21 cellular contexts compared by ENCODE assay signal in genomic region chr6:18099501-18099900, GRCh38. TPM values are rescaled to one million over a fixed set of nuclear protein-coding genes. Genes with fewer than 3 reads are reported as not detected.
"Had no signal": no experiment of that assay in that cellular context is flagged by ENCODE, and none has a peak within 500 bp of the region (broad histone marks: within the 10 kb centered on the region; RNA-seq: fewer than 3 reads in every experiment).

No MANE protein-coding gene starts in this region.

- H3K4me3 ChIP-seq: heart left ventricle, lung, pancreas, sigmoid colon, spleen, stomach had no signal

- H3K36me3 Mint-ChIP-seq: immature natural killer cell had no signal

- DNase-seq: activated B cell treated with CpG ODN at 0.5 μM for 24 hours; activated CD4-positive, alpha-beta T cell treated with anti-CD3 and anti-CD28 coated beads for 48 hours; activated CD8-positive, alpha-beta memory T cell treated with anti-CD3 and anti-CD28 coated beads, Interleukin-2, amount 50 U/mL, for 4 hours; activated CD8-positive, alpha-beta T cell treated with anti-CD3 and anti-CD28 coated beads, Interleukin-2, amount 10 ng/mL, durations not matched to agents 7 days and 5 days; activated effector memory CD4-positive, alpha-beta T cell treated with anti-CD3 and anti-CD28 coated beads, Interleukin-2, amount 50 U/mL, for 16 hours; activated T-cell treated with anti-CD3 and anti-CD28 coated beads, Interleukin-2, amount 50 U/mL, for 48 hours; brain microvascular endothelial cell; cerebellar nuclear complex; effector memory CD8-positive, alpha-beta T cell; heart left ventricle; immature natural killer cell; naive B cell; pancreas; sigmoid colon; spleen; stimulated activated CD4-positive, alpha-beta T cell treated with anti-CD3 and anti-CD28 coated beads, Interleukin-1b, Interleukin-23, amount 100 ng/mL, for 48 hours; stomach had no signal

- H3K9me3 Mint-ChIP-seq: activated B cell treated with CpG ODN at 0.5 μM for 24 hours; dendritic cell treated with granulocyte-macrophage colony-stimulating factor and Interleukin-4, amounts not matched to agents 40 ng/mL and 50 ng/mL, for 4 days; effector memory CD8-positive, alpha-beta T cell; immature natural killer cell had no signal

- H3K27ac Mint-ChIP-seq: activated B cell treated with CpG ODN at 0.5 μM for 24 hours; activated CD8-positive, alpha-beta T cell treated with anti-CD3 and anti-CD28 coated beads, Interleukin-2, amount 10 ng/mL, durations not matched to agents 7 days and 5 days; activated naive CD4-positive, alpha-beta T cell treated with anti-CD3 and anti-CD28 coated beads, Interleukin-2, amount 50 U/mL, for 72 hours; dendritic cell treated with granulocyte-macrophage colony-stimulating factor and Interleukin-4, amounts not matched to agents 40 ng/mL and 50 ng/mL, for 4 days; effector memory CD8-positive, alpha-beta T cell; immature natural killer cell; naive B cell had no signal

- FAIRE-seq: frontal cortex, pancreas had no signal

- H3K4me3 Mint-ChIP-seq: activated B cell treated with CpG ODN at 0.5 μM for 24 hours; activated CD8-positive, alpha-beta T cell treated with anti-CD3 and anti-CD28 coated beads, Interleukin-2, amount 10 ng/mL, durations not matched to agents 7 days and 5 days; dendritic cell treated with granulocyte-macrophage colony-stimulating factor and Interleukin-4, amounts not matched to agents 40 ng/mL and 50 ng/mL, for 4 days; effector memory CD8-positive, alpha-beta T cell; immature natural killer cell; naive B cell had no signal

- H3K4me1 Mint-ChIP-seq: activated B cell treated with CpG ODN at 0.5 μM for 24 hours, immature natural killer cell, naive B cell had no signal

- H3K9me3 ChIP-seq: heart left ventricle, pancreas, sigmoid colon, spleen, stomach had no signal

- H3K36me3 ChIP-seq: brain microvascular endothelial cell, heart left ventricle, pancreas, sigmoid colon, spleen, stomach had no signal

- H3K27ac ChIP-seq: brain microvascular endothelial cell, heart left ventricle, pancreas, sigmoid colon, spleen, stomach had no signal

- H3K4me1 ChIP-seq: heart left ventricle, pancreas, sigmoid colon, spleen, stomach had no signal

- H3K27me3 ChIP-seq: brain microvascular endothelial cell, heart left ventricle, pancreas, sigmoid colon, spleen, stomach had no signal

RNA-seq across cellular contexts. Expression of gene NHLRC1, which starts 23.0 kb away (rescaled TPM):
- total RNA-seq: activated naive CD4-positive, alpha-beta T cell treated with anti-CD3 and anti-CD28 coated beads, Interleukin-2, amount 50 U/mL, for 72 hours had no signal
